Comparison of ENCODE assay signal across 1 cellular context in genomic region chr2:15613736-15614429, GRCh38.
TF ChIP-seq lines count a peak whose summit lies in the region.

No MANE protein-coding gene starts in this region.

TF ChIP-seq in K562, 482 proteins besides CTCF, POLR2A, EP300 and RAD21:
- peak; percentile 22; the same call in 1 of the 2 replicates for TF ChIP-seq SUPT5H (IDR thresholded peaks at IDR 0.05)
- TF ChIP-seq IRF1 (CRISPR knock-in tag; IDR thresholded peaks at IDR 0.05; ENCODE audit: borderline replicate concordance) = no peak
